7 cellular contexts compared by ENCODE assay signal in the genomic region with DNA sequence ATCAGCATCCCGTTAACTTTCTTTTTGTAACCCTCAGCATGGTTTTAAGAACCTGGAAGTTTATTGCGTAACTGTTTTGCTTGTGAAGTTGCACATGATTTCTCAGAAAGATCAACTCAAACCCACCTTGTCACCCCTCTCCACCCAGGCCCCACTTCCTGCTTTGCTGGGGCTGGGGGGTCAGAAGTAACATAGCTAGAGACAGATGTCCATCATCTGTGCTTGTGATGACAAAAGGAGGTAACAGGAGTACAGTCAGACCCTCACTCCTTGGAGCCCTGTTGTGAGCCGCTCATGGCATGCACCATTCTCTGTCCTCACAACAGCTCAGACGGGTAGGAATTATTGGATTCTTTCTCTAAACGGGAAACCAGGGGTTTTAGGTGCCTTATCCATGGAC.
DNase-seq lines count a peak whose midpoint lies in the region; ATAC-seq and TF ChIP-seq lines count a peak whose summit lies in the region.
"Not testable (repeated sequence)": the region's sequence is repeated elsewhere in the genome, so short reads cannot be mapped to it uniquely, and the experiment has no call there.

No MANE protein-coding gene starts in this region.

- H3K4me1 ChIP-seq in CD4-positive, CD25-positive, alpha-beta regulatory T cell (ENCODE audit: control insufficient read depth, insufficient read depth, low read length, poor library complexity, severe bottlenecking), result not testable (repeated sequence)

- H3K4me3 ChIP-seq in CD4-positive, CD25-positive, alpha-beta regulatory T cell (ENCODE audit: low read depth, low read length), result peak overlapping the region; percentile 18

- H3K27me3 Mint-ChIP-seq in CD4-positive, CD25-positive, alpha-beta regulatory T cell; activated CD4-positive, alpha-beta T cell treated with anti-CD3 and anti-CD28 coated beads, Interleukin-2, amount 10 ng/mL, durations not matched to agents 24 days and 14 days; activated T-helper 1 cell treated with anti-CD3 and anti-CD28 coated beads, Interleukin-12 subunit alpha, Interleukin-12 subunit beta, Interleukin-2, Interleukin-4 antibody, amounts not matched to agents 30 ng/mL and 10 ng/mL and 1 ng/mL, durations not matched to agents 14 hours and 24 hours and 36 hours (ENCODE audit: insufficient read depth); activated naive CD8-positive, alpha-beta T cell; chondrocyte (ENCODE audit: low read depth); stimulated activated naive CD8-positive, alpha-beta T cell treated with anti-CD3 and anti-CD28 coated beads, Interleukin-15, amount 100 ng/mL, for 72 hours: not testable (repeated sequence)

- peak overlapping the region in 2 of 4 donors; percentile 70 to 75 for H3K4me3 Mint-ChIP-seq in CD4-positive, CD25-positive, alpha-beta regulatory T cell
- H3K4me3 Mint-ChIP-seq in activated CD4-positive, alpha-beta T cell treated with anti-CD3 and anti-CD28 coated beads, Interleukin-2, amount 10 ng/mL, durations not matched to agents 24 days and 14 days, result peak overlapping the region; percentile 58
- not testable (repeated sequence) for H3K4me3 Mint-ChIP-seq in activated T-helper 1 cell treated with anti-CD3 and anti-CD28 coated beads, Interleukin-12 subunit alpha, Interleukin-12 subunit beta, Interleukin-2, Interleukin-4 antibody, amounts not matched to agents 30 ng/mL and 10 ng/mL and 1 ng/mL, durations not matched to agents 14 hours and 24 hours and 36 hours; activated naive CD8-positive, alpha-beta T cell; chondrocyte (ENCODE audit: unreplicated experiment); stimulated activated naive CD8-positive, alpha-beta T cell treated with anti-CD3 and anti-CD28 coated beads, Interleukin-15, amount 100 ng/mL, for 72 hours

- intact Hi-C loops in activated CD4-positive, alpha-beta T cell treated with anti-CD3 and anti-CD28 coated beads, Interleukin-2, amount 10 ng/mL, durations not matched to agents 24 days and 14 days (cut with micrococcal nuclease); activated T-helper 1 cell treated with anti-CD3 and anti-CD28 coated beads, Interleukin-12 subunit alpha, Interleukin-12 subunit beta, Interleukin-2, Interleukin-4 antibody, amounts not matched to agents 30 ng/mL and 10 ng/mL and 1 ng/mL, durations not matched to agents 14 hours and 24 hours and 36 hours (cut with micrococcal nuclease): not testable (repeated sequence)

- peak overlapping the region; percentile 5 for H3K27ac ChIP-seq in CD4-positive, CD25-positive, alpha-beta regulatory T cell (ENCODE audit: insufficient read depth, low read length, poor library complexity, severe bottlenecking)
- peak overlapping the region; percentile 65 for H3K27ac ChIP-seq in KOPT-K1 (ENCODE audit: low read depth, low read length, poor library complexity, severe bottlenecking)

- peaks cover 0 to 16% (median 1%) of the 10 kb centered on the region in 4 donors for H3K4me1 Mint-ChIP-seq in CD4-positive, CD25-positive, alpha-beta regulatory T cell
- not testable (repeated sequence) for H3K4me1 Mint-ChIP-seq in activated CD4-positive, alpha-beta T cell treated with anti-CD3 and anti-CD28 coated beads, Interleukin-2, amount 10 ng/mL, durations not matched to agents 24 days and 14 days; activated naive CD8-positive, alpha-beta T cell (ENCODE audit: low read depth); chondrocyte (ENCODE audit: low read depth)
- peaks cover 14% of the 10 kb centered on the region for H3K4me1 Mint-ChIP-seq in activated T-helper 1 cell treated with anti-CD3 and anti-CD28 coated beads, Interleukin-12 subunit alpha, Interleukin-12 subunit beta, Interleukin-2, Interleukin-4 antibody, amounts not matched to agents 30 ng/mL and 10 ng/mL and 1 ng/mL, durations not matched to agents 14 hours and 24 hours and 36 hours (ENCODE audit: low read depth)
- peaks cover 28% of the 10 kb centered on the region for H3K4me1 Mint-ChIP-seq in stimulated activated naive CD8-positive, alpha-beta T cell treated with anti-CD3 and anti-CD28 coated beads, Interleukin-15, amount 100 ng/mL, for 72 hours

- H3K27me3 ChIP-seq in CD4-positive, CD25-positive, alpha-beta regulatory T cell (ENCODE audit: control insufficient read depth, insufficient read depth, low read length), result not testable (repeated sequence)

- H3K9me3 ChIP-seq in CD4-positive, CD25-positive, alpha-beta regulatory T cell (ENCODE audit: control insufficient read depth in 2 of 2, low read length in 2 of 2); KOPT-K1 (ENCODE audit: insufficient read depth, low read length, poor library complexity, severe bottlenecking): not testable (repeated sequence)

- H3K36me3 ChIP-seq in CD4-positive, CD25-positive, alpha-beta regulatory T cell (ENCODE audit: control insufficient read depth, insufficient read depth, low read length); KOPT-K1 (ENCODE audit: insufficient read depth, low read length): not testable (repeated sequence)

- DNase-seq in CD4-positive, CD25-positive, alpha-beta regulatory T cell, result peak in 1 of 3 donors; percentile 43
- peak; percentile 54 for DNase-seq in activated CD4-positive, alpha-beta T cell treated with anti-CD3 and anti-CD28 coated beads, Interleukin-2, amount 10 ng/mL, durations not matched to agents 24 days and 14 days
- not testable (repeated sequence) for DNase-seq in activated T-helper 1 cell treated with anti-CD3 and anti-CD28 coated beads, Interleukin-12 subunit alpha, Interleukin-12 subunit beta, Interleukin-2, Interleukin-4 antibody, amounts not matched to agents 30 ng/mL and 10 ng/mL and 1 ng/mL, durations not matched to agents 14 hours and 24 hours and 36 hours (ENCODE audit: low spot score); chondrocyte (ENCODE audit: low spot score); stimulated activated naive CD8-positive, alpha-beta T cell treated with anti-CD3 and anti-CD28 coated beads, Interleukin-15, amount 100 ng/mL, for 72 hours

- not testable (repeated sequence) for H3K36me3 Mint-ChIP-seq in CD4-positive, CD25-positive, alpha-beta regulatory T cell; activated CD4-positive, alpha-beta T cell treated with anti-CD3 and anti-CD28 coated beads, Interleukin-2, amount 10 ng/mL, durations not matched to agents 24 days and 14 days (ENCODE audit: low read depth); activated T-helper 1 cell treated with anti-CD3 and anti-CD28 coated beads, Interleukin-12 subunit alpha, Interleukin-12 subunit beta, Interleukin-2, Interleukin-4 antibody, amounts not matched to agents 30 ng/mL and 10 ng/mL and 1 ng/mL, durations not matched to agents 14 hours and 24 hours and 36 hours (ENCODE audit: low read depth); activated naive CD8-positive, alpha-beta T cell; chondrocyte (ENCODE audit: low read depth)

- H3K9me3 Mint-ChIP-seq in CD4-positive, CD25-positive, alpha-beta regulatory T cell; activated CD4-positive, alpha-beta T cell treated with anti-CD3 and anti-CD28 coated beads, Interleukin-2, amount 10 ng/mL, durations not matched to agents 24 days and 14 days; activated T-helper 1 cell treated with anti-CD3 and anti-CD28 coated beads, Interleukin-12 subunit alpha, Interleukin-12 subunit beta, Interleukin-2, Interleukin-4 antibody, amounts not matched to agents 30 ng/mL and 10 ng/mL and 1 ng/mL, durations not matched to agents 14 hours and 24 hours and 36 hours; activated naive CD8-positive, alpha-beta T cell (ENCODE audit: low read depth); chondrocyte (ENCODE audit: low read depth); stimulated activated naive CD8-positive, alpha-beta T cell treated with anti-CD3 and anti-CD28 coated beads, Interleukin-15, amount 100 ng/mL, for 72 hours: not testable (repeated sequence)

- ATAC-seq in CD4-positive, CD25-positive, alpha-beta regulatory T cell (ENCODE audit: low read depth in 2 of 2), result peak; percentile 33 to 34
- peak; percentile 7 for ATAC-seq in stimulated activated naive CD8-positive, alpha-beta T cell treated with anti-CD3 and anti-CD28 coated beads, Interleukin-15, amount 100 ng/mL, for 72 hours

- not testable (repeated sequence) for TF ChIP-seq CTCF in chondrocyte (IDR thresholded peaks at IDR 0.05)

- H3K27ac Mint-ChIP-seq in CD4-positive, CD25-positive, alpha-beta regulatory T cell, result peak overlapping the region; percentile 65 to 88 (median 80)
- peak overlapping the region; percentile 81 for H3K27ac Mint-ChIP-seq in activated CD4-positive, alpha-beta T cell treated with anti-CD3 and anti-CD28 coated beads, Interleukin-2, amount 10 ng/mL, durations not matched to agents 24 days and 14 days
- H3K27ac Mint-ChIP-seq in activated T-helper 1 cell treated with anti-CD3 and anti-CD28 coated beads, Interleukin-12 subunit alpha, Interleukin-12 subunit beta, Interleukin-2, Interleukin-4 antibody, amounts not matched to agents 30 ng/mL and 10 ng/mL and 1 ng/mL, durations not matched to agents 14 hours and 24 hours and 36 hours, result peak overlapping the region; percentile 73
- peak overlapping the region; percentile 50 for H3K27ac Mint-ChIP-seq in activated naive CD8-positive, alpha-beta T cell
- H3K27ac Mint-ChIP-seq in chondrocyte (ENCODE audit: unreplicated experiment), result peak overlapping the region; percentile 12
- H3K27ac Mint-ChIP-seq in stimulated activated naive CD8-positive, alpha-beta T cell treated with anti-CD3 and anti-CD28 coated beads, Interleukin-15, amount 100 ng/mL, for 72 hours, result peak overlapping the region in 1 of 2 donors; percentile 82
